ENCODE assay signal across 2 cellular contexts in genomic region chr21:46054447-46054846, GRCh38.
TF ChIP-seq lines count a peak whose summit lies in the region.

No MANE protein-coding gene starts in this region.

TF ChIP-seq in HCT116, 20 proteins besides CTCF, POLR2A, EP300 and RAD21:
- no peak for TF ChIP-seq YY1 (IDR thresholded peaks at IDR 0.05; ENCODE audit: extremely low read depth, insufficient replicate concordance, low read depth, low read length)
- TF ChIP-seq, protein P1, sequence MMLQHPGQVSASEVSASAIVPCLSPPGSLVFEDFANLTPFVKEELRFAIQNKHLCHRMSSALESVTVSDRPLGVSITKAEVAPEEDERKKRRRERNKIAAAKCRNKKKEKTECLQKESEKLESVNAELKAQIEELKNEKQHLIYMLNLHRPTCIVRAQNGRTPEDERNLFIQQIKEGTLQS (IDR thresholded peaks at IDR 0.05), result no peak
- TF ChIP-seq ZBTB33 (IDR thresholded peaks at IDR 0.05; ENCODE audit: extremely low read depth, insufficient replicate concordance, low read length), result no peak
- no peak for TF ChIP-seq SRF (IDR thresholded peaks at IDR 0.05; ENCODE audit: low read depth)
- no peak for TF ChIP-seq TCF7L2 (IDR thresholded peaks at IDR 0.05; ENCODE audit: borderline replicate concordance, extremely low read depth, insufficient read depth, insufficient read length)
- TF ChIP-seq ZNF274 (IDR thresholded peaks at IDR 0.05; ENCODE audit: low read depth, low read length), result no peak

TF ChIP-seq in H1, 55 proteins besides CTCF, POLR2A, EP300 and RAD21:
- TF ChIP-seq MAX (IDR thresholded peaks at IDR 0.05) (no peak), HDAC2 (IDR thresholded peaks at IDR 0.05; ENCODE audit: borderline replicate concordance in 1 of 2, low read depth in 2 of 2, low read length in 2 of 2) (no peak), TCF12 (IDR thresholded peaks at IDR 0.05; ENCODE audit: low read depth, low read length) (no peak), CHD2 (IDR thresholded peaks at IDR 0.05; ENCODE audit: low read length) (no peak), TEAD4 (IDR thresholded peaks at IDR 0.05; ENCODE audit: low read depth, low read length) (peak; percentile 40; the same call in 1 of the 2 replicates)
